ENCODE assay signal across 28 cellular contexts in genomic region chr10:88624840-88625239, GRCh38. TPM values are rescaled to one million over a fixed set of nuclear protein-coding genes. Genes with fewer than 3 reads are reported as not detected.
"Had no signal": no experiment of that assay in that cellular context is flagged by ENCODE, and none has a peak within 500 bp of the region (broad histone marks: within the 10 kb centered on the region; RNA-seq: fewer than 3 reads in every experiment).

No MANE protein-coding gene starts in this region.

- H3K4me3 Mint-ChIP-seq: IgD-negative memory B cell had no signal

- H3K27me3 ChIP-seq: Peyer's patch, SJCRH30 had no signal

- H3K27ac ChIP-seq: HL-60, KMS-11, PC-9, Peyer's patch, SJCRH30 had no signal

- DNase-seq: MV-4-11, NCI-H1092, NCI-H1105 treated with DMSO at 0.1 percent for 48 hours, NCI-H1436, NCI-H187, NCI-H2029, NCI-H2081 treated with DMSO at 0.1 percent for 48 hours, NCI-H2171 treated with DMSO at 0.1 percent for 48 hours, NCI-H345, NCI-H524, NCI-H526 treated with DMSO at 0.1 percent for 48 hours, NCI-H748 treated with DMSO at 0.1 percent for 48 hours, OCI-M1, PC-9, Peyer's patch, SHP77 treated with DMSO at 0.1 percent for 48 hours, SJCRH30, T-helper 1 cell had no signal

- ATAC-seq: K562, Right ventricle myocardium inferior, SK-N-SH treated with all-trans-retinoic acid at 6 μM for 48 hours had no signal

- H3K4me1 Mint-ChIP-seq: IgD-negative memory B cell had no signal

- H3K36me3 Mint-ChIP-seq: IgD-negative memory B cell had no signal

- H3K4me1 ChIP-seq: Peyer's patch had no signal

- H3K9me3 ChIP-seq: Peyer's patch, SJCRH30 had no signal

- H3K36me3 ChIP-seq: Peyer's patch, SJCRH30 had no signal

- H3K4me3 ChIP-seq: K562, PC-9, Peyer's patch, SJCRH30 had no signal

RNA-seq across cellular contexts. Expression of gene LIPJ, which starts 38.3 kb away (rescaled TPM):
- total RNA-seq: K562, LHCN-M2, MCF 10A, NCI-H460, PC-9, Peyer's patch, Right ventricle myocardium inferior, SJCRH30 had no signal

RNA-seq across cellular contexts. Expression of gene LIPF, which starts 39.4 kb away (rescaled TPM):
- total RNA-seq: K562, LHCN-M2, MCF 10A, NCI-H460, PC-9, Peyer's patch, Right ventricle myocardium inferior, RPMI7951, SJCRH30 had no signal

RNA-seq across cellular contexts. Expression of gene RNLS, which starts 41.7 kb away (rescaled TPM):
- total RNA-seq: LHCN-M2, MCF 10A, PC-9, SJCRH30 had no signal
